In the genomic region with DNA sequence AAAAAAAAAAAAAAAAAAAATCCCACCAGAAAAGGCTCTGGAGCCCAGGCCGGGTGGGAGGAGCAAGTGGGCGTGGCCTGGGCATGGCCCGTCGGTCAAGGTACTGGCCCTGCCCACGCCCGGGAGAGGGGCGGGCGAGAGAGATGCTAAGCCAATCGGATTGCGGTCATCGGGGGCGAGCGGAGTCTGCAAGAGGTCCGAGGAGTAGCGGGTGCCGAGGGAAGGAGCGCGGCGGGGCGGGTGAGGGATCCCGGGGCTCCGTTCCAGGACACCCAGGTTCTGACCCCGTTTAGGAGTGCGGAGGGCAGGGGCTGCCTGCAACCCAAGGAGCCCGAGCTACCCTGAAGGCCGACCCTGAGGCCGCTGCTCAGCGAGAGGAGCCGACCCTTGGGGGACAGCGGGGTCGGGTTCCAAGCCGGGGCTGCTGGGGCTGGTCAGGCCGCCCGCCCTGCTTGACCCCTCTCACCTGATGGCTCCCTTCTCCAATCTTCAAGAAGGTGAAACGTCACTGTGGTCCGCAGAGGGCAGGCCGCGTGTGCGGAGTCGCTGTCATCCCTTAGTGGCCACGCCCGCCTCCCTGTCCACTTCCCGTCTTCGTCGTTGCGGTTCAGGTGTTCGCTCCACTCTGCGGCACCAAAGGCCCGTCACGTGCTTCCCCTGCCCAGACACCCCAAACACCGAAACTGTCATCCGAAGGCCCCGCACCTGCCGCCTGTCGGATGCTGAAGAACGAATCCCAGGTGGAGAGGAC, we compare ENCODE assay signal across 1 cellular context.
TF ChIP-seq lines count a peak whose summit lies in the region.

No MANE protein-coding gene starts in this region.

TF ChIP-seq in H1, 55 proteins besides CTCF, POLR2A, EP300 and RAD21:
- no peak for TF ChIP-seq TAF7 (optimal IDR thresholded peaks at IDR 0.05; ENCODE audit: borderline replicate concordance, low read depth, low read length)
- peak; percentile 22; the same call in 1 of the 2 replicates for TF ChIP-seq EGR1 (IDR thresholded peaks at IDR 0.05; ENCODE audit: borderline replicate concordance, low read depth, low read length)
- TF ChIP-seq ZNF274 (IDR thresholded peaks at IDR 0.05; ENCODE audit: borderline replicate concordance, extremely low read depth, low read length): no peak
- TF ChIP-seq RXRA (IDR thresholded peaks at IDR 0.05; ENCODE audit: insufficient read depth, low read depth, low read length): no peak
- TF ChIP-seq, protein P1, sequence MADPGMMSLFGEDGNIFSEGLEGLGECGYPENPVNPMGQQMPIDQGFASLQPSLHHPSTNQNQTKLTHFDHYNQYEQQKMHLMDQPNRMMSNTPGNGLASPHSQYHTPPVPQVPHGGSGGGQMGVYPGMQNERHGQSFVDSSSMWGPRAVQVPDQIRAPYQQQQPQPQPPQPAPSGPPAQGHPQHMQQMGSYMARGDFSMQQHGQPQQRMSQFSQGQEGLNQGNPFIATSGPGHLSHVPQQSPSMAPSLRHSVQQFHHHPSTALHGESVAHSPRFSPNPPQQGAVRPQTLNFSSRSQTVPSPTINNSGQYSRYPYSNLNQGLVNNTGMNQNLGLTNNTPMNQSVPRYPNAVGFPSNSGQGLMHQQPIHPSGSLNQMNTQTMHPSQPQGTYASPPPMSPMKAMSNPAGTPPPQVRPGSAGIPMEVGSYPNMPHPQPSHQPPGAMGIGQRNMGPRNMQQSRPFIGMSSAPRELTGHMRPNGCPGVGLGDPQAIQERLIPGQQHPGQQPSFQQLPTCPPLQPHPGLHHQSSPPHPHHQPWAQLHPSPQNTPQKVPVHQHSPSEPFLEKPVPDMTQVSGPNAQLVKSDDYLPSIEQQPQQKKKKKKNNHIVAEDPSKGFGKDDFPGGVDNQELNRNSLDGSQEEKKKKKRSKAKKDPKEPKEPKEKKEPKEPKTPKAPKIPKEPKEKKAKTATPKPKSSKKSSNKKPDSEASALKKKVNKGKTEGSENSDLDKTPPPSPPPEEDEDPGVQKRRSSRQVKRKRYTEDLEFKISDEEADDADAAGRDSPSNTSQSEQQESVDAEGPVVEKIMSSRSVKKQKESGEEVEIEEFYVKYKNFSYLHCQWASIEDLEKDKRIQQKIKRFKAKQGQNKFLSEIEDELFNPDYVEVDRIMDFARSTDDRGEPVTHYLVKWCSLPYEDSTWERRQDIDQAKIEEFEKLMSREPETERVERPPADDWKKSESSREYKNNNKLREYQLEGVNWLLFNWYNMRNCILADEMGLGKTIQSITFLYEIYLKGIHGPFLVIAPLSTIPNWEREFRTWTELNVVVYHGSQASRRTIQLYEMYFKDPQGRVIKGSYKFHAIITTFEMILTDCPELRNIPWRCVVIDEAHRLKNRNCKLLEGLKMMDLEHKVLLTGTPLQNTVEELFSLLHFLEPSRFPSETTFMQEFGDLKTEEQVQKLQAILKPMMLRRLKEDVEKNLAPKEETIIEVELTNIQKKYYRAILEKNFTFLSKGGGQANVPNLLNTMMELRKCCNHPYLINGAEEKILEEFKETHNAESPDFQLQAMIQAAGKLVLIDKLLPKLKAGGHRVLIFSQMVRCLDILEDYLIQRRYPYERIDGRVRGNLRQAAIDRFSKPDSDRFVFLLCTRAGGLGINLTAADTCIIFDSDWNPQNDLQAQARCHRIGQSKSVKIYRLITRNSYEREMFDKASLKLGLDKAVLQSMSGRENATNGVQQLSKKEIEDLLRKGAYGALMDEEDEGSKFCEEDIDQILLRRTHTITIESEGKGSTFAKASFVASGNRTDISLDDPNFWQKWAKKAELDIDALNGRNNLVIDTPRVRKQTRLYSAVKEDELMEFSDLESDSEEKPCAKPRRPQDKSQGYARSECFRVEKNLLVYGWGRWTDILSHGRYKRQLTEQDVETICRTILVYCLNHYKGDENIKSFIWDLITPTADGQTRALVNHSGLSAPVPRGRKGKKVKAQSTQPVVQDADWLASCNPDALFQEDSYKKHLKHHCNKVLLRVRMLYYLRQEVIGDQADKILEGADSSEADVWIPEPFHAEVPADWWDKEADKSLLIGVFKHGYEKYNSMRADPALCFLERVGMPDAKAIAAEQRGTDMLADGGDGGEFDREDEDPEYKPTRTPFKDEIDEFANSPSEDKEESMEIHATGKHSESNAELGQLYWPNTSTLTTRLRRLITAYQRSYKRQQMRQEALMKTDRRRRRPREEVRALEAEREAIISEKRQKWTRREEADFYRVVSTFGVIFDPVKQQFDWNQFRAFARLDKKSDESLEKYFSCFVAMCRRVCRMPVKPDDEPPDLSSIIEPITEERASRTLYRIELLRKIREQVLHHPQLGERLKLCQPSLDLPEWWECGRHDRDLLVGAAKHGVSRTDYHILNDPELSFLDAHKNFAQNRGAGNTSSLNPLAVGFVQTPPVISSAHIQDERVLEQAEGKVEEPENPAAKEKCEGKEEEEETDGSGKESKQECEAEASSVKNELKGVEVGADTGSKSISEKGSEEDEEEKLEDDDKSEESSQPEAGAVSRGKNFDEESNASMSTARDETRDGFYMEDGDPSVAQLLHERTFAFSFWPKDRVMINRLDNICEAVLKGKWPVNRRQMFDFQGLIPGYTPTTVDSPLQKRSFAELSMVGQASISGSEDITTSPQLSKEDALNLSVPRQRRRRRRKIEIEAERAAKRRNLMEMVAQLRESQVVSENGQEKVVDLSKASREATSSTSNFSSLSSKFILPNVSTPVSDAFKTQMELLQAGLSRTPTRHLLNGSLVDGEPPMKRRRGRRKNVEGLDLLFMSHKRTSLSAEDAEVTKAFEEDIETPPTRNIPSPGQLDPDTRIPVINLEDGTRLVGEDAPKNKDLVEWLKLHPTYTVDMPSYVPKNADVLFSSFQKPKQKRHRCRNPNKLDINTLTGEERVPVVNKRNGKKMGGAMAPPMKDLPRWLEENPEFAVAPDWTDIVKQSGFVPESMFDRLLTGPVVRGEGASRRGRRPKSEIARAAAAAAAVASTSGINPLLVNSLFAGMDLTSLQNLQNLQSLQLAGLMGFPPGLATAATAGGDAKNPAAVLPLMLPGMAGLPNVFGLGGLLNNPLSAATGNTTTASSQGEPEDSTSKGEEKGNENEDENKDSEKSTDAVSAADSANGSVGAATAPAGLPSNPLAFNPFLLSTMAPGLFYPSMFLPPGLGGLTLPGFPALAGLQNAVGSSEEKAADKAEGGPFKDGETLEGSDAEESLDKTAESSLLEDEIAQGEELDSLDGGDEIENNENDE (IDR thresholded peaks at IDR 0.05; ENCODE audit: insufficient replicate concordance, low read length): no peak
- peak; percentile 41 to 62; a peak in 1 of 4 replicates for TF ChIP-seq SIN3A (conservative IDR thresholded peaks at IDR 0.05 in 1 of 2, IDR thresholded peaks at IDR 0.05 in 1 of 2; ENCODE audit: low read depth in 1 of 2, low read length in 2 of 2)
- TF ChIP-seq SIRT6 (IDR thresholded peaks at IDR 0.05; ENCODE audit: low read length): no peak
- TF ChIP-seq TEAD4 (IDR thresholded peaks at IDR 0.05; ENCODE audit: low read depth, low read length): no peak
- TF ChIP-seq CHD1 (IDR thresholded peaks at IDR 0.05; ENCODE audit: low read depth, low read length): no peak
- TF ChIP-seq CBX8 (IDR thresholded peaks at IDR 0.05; ENCODE audit: borderline replicate concordance, low read depth, low read length): no peak
- TF ChIP-seq JUN (IDR thresholded peaks at IDR 0.05; ENCODE audit: low read depth, low read length): no peak
- TF ChIP-seq SUZ12 (IDR thresholded peaks at IDR 0.05; ENCODE audit: low read length): peak; percentile 43; the same call in 1 of the 2 replicates
- no peak for TF ChIP-seq CEBPB (IDR thresholded peaks at IDR 0.05; ENCODE audit: low read depth, low read length)
- TF ChIP-seq JUND (IDR thresholded peaks at IDR 0.05; ENCODE audit: low read length): no peak
- no peak for TF ChIP-seq HDAC6 (IDR thresholded peaks at IDR 0.05; ENCODE audit: low read depth, low read length)
- TF ChIP-seq ASH2L (IDR thresholded peaks at IDR 0.05; ENCODE audit: low read length): peak; percentile 30
- TF ChIP-seq SP2 (IDR thresholded peaks at IDR 0.05; ENCODE audit: low read length): no peak
- TF ChIP-seq GABPA (IDR thresholded peaks at IDR 0.05; ENCODE audit: borderline replicate concordance, insufficient read depth, low read length): no peak
- TF ChIP-seq HDAC2 (IDR thresholded peaks at IDR 0.05; ENCODE audit: borderline replicate concordance in 1 of 2, low read depth in 2 of 2, low read length in 2 of 2): no peak; a peak in 1 of 4 replicates
- no peak for TF ChIP-seq CREB1 (IDR thresholded peaks at IDR 0.05)
- no peak for TF ChIP-seq SRF (IDR thresholded peaks at IDR 0.05; ENCODE audit: low read depth, low read length)
- no peak for TF ChIP-seq CHD2 (IDR thresholded peaks at IDR 0.05; ENCODE audit: low read length)
- no peak for TF ChIP-seq BCL11A (IDR thresholded peaks at IDR 0.05; ENCODE audit: low read depth in 2 of 2, low read length in 2 of 2)
- TF ChIP-seq, protein P2, sequence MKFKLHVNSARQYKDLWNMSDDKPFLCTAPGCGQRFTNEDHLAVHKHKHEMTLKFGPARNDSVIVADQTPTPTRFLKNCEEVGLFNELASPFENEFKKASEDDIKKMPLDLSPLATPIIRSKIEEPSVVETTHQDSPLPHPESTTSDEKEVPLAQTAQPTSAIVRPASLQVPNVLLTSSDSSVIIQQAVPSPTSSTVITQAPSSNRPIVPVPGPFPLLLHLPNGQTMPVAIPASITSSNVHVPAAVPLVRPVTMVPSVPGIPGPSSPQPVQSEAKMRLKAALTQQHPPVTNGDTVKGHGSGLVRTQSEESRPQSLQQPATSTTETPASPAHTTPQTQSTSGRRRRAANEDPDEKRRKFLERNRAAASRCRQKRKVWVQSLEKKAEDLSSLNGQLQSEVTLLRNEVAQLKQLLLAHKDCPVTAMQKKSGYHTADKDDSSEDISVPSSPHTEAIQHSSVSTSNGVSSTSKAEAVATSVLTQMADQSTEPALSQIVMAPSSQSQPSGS (IDR thresholded peaks at IDR 0.05; ENCODE audit: low read length): no peak
- 0 out of 2 replicates have a peak, but pooled peaks have one; percentile 14 for TF ChIP-seq SP1 (IDR thresholded peaks at IDR 0.05; ENCODE audit: low read depth, low read length)
- no peak for TF ChIP-seq KDM1A (IDR thresholded peaks at IDR 0.05; ENCODE audit: borderline replicate concordance, low read length)
- TF ChIP-seq, protein P3, sequence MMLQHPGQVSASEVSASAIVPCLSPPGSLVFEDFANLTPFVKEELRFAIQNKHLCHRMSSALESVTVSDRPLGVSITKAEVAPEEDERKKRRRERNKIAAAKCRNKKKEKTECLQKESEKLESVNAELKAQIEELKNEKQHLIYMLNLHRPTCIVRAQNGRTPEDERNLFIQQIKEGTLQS (IDR thresholded peaks at IDR 0.05; ENCODE audit: insufficient read depth, low read depth, low read length): no peak
- TF ChIP-seq BACH1 (IDR thresholded peaks at IDR 0.05; ENCODE audit: low read length): no peak
- no peak for TF ChIP-seq BRCA1 (IDR thresholded peaks at IDR 0.05; ENCODE audit: low read depth, low read length)
- TF ChIP-seq TCF12 (IDR thresholded peaks at IDR 0.05; ENCODE audit: low read depth, low read length): no peak
- no peak for TF ChIP-seq RFX5 (IDR thresholded peaks at IDR 0.05; ENCODE audit: borderline replicate concordance, low read depth, low read length)
- no peak for TF ChIP-seq RBBP5 (IDR thresholded peaks at IDR 0.05; ENCODE audit: borderline replicate concordance, low read depth, low read length)
- TF ChIP-seq POU5F1 (IDR thresholded peaks at IDR 0.05; ENCODE audit: low read depth, low read length): no peak
- peak; percentile 91 for TF ChIP-seq SAP30 (IDR thresholded peaks at IDR 0.05; ENCODE audit: insufficient read depth, insufficient replicate concordance, low read length)
- no peak for TF ChIP-seq KDM5A (IDR thresholded peaks at IDR 0.05; ENCODE audit: low read length)
- no peak for TF ChIP-seq FOSL1 (IDR thresholded peaks at IDR 0.05; ENCODE audit: insufficient read depth, low read depth, low read length)
- no peak for TF ChIP-seq TBP (IDR thresholded peaks at IDR 0.05; ENCODE audit: low read depth, low read length)
- no peak for TF ChIP-seq CBX5 (IDR thresholded peaks at IDR 0.05; ENCODE audit: low read depth, low read length)
- peak; percentile 85 for TF ChIP-seq KDM4A (IDR thresholded peaks at IDR 0.05; ENCODE audit: low read depth, low read length, severe bottlenecking)
- TF ChIP-seq, protein P4, sequence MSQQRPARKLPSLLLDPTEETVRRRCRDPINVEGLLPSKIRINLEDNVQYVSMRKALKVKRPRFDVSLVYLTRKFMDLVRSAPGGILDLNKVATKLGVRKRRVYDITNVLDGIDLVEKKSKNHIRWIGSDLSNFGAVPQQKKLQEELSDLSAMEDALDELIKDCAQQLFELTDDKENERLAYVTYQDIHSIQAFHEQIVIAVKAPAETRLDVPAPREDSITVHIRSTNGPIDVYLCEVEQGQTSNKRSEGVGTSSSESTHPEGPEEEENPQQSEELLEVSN (IDR thresholded peaks at IDR 0.05): peak; percentile 83
- TF ChIP-seq YY1 (IDR thresholded peaks at IDR 0.05; ENCODE audit: low read depth, low read length): no peak
- TF ChIP-seq, protein P5, sequence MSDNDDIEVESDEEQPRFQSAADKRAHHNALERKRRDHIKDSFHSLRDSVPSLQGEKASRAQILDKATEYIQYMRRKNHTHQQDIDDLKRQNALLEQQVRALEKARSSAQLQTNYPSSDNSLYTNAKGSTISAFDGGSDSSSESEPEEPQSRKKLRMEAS (IDR thresholded peaks at IDR 0.05): peak; percentile 93
- peak; percentile 42 for TF ChIP-seq EZH2 (IDR thresholded peaks at IDR 0.05; ENCODE audit: low read depth, low read length, severe bottlenecking)
- no peak for TF ChIP-seq MAFK (IDR thresholded peaks at IDR 0.05; ENCODE audit: low read depth, low read length)
- TF ChIP-seq, protein P6, sequence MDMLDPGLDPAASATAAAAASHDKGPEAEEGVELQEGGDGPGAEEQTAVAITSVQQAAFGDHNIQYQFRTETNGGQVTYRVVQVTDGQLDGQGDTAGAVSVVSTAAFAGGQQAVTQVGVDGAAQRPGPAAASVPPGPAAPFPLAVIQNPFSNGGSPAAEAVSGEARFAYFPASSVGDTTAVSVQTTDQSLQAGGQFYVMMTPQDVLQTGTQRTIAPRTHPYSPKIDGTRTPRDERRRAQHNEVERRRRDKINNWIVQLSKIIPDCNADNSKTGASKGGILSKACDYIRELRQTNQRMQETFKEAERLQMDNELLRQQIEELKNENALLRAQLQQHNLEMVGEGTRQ (IDR thresholded peaks at IDR 0.05; ENCODE audit: low read length): peak; percentile 48; the same call in 1 of the 2 replicates
- TF ChIP-seq NRF1 (IDR thresholded peaks at IDR 0.05; ENCODE audit: low read depth, low read length): no peak
- no peak for TF ChIP-seq POLR2AphosphoS5 (IDR thresholded peaks at IDR 0.05; ENCODE audit: low read depth, low read length)
- no peak for TF ChIP-seq SIX5 (IDR thresholded peaks at IDR 0.05; ENCODE audit: low read depth, low read length)
- TF ChIP-seq TAF1 (IDR thresholded peaks at IDR 0.05; ENCODE audit: low read depth, low read length): 0 out of 2 replicates have a peak, but pooled peaks have one; percentile 20
- 0 out of 2 replicates have a peak, but pooled peaks have one; percentile 16 for TF ChIP-seq PHF8 (conservative IDR thresholded peaks at IDR 0.05; ENCODE audit: low read depth, low read length)
- 0 out of 2 replicates have a peak, but pooled peaks have one; percentile 22 for TF ChIP-seq SP4 (IDR thresholded peaks at IDR 0.05; ENCODE audit: low read length)
- TF ChIP-seq RNF2 (IDR thresholded peaks at IDR 0.05; ENCODE audit: borderline replicate concordance, low read depth, low read length, missing control alignments, poor library complexity, severe bottlenecking): no peak
- no peak for TF ChIP-seq CTBP2 (IDR thresholded peaks at IDR 0.05; ENCODE audit: borderline replicate concordance, insufficient read depth, insufficient read length, low read length)
- no peak for TF ChIP-seq NANOG (IDR thresholded peaks at IDR 0.05; ENCODE audit: insufficient read depth, low read depth, low read length, poor library complexity, severe bottlenecking)
- TF ChIP-seq GTF2F1 (IDR thresholded peaks at IDR 0.05; ENCODE audit: borderline replicate concordance, low read depth, low read length): no peak
TF ChIP-seq in H1: peak in this region for 14.
